11 cellular contexts compared by ENCODE assay signal in the genomic region with DNA sequence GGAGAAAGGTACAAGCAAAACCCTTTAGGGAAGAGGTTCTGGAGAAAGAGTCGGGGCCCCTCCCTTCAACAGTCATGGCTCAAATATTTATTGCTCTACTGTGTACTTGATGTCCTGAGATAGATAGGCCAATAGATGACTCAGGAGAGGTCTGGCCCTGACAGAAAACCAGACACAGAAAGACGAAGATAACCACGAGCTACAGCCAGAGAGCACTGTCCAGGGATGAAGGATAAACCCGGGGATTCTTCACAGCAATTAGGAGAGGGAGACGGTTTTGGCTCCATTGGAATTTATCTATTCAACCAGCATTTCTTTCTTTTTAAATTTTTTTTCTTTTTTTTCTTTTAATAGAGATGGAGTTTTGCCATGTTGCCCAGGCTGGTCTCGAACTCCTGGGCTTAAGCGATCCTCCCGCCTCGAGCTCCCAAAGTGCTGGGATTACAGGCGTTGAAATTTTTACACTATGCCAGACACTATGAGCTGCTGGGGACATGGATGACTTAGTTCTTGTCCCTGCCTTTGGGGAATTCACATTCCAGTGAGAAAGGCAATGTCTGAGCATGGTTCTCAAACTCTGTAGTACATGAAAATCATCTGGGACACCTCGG. TPM values are rescaled to one million over a fixed set of nuclear protein-coding genes. Genes with fewer than 3 reads are reported as not detected.
DNase-seq lines count a peak whose midpoint lies in the region; ATAC-seq and TF ChIP-seq lines count a peak whose summit lies in the region.
"Had no signal": no experiment of that assay in that cellular context is flagged by ENCODE, and none has a peak within 500 bp of the region (broad histone marks: within the 10 kb centered on the region; RNA-seq: fewer than 3 reads in every experiment).

No MANE protein-coding gene starts in this region.

- H4K20me1 ChIP-seq in osteoblast (ENCODE audit: insufficient read depth, low read length), result no peaks in the 10 kb centered on the region

- POLR2A ChIA-PET in naive thymus-derived CD8-positive, alpha-beta T cell (lab: Charles Lee), result interaction anchor here (0.6 to 1.2 kb wide), 2 partner anchors 9 to 28 kb away, joined by 3 read pairs; no protein-coding TSS in a partner anchor

- H3K36me3 ChIP-seq in osteoblast (ENCODE audit: insufficient read depth, low read length), result no peaks in the 10 kb centered on the region

- H3K9me3 Mint-ChIP-seq in naive thymus-derived CD8-positive, alpha-beta T cell, result no peaks in the 10 kb centered on the region
- H3K9me3 Mint-ChIP-seq: T-helper 2 cell treated with Interferon-gamma antibody and Interleukin-4, amounts not matched to agents 5 μg/mL and 100 μg/mL, for 36 hours had no signal

- no peaks in the 10 kb centered on the region for H3K9me3 ChIP-seq in osteoblast (ENCODE audit: low read depth, low read length)

- ATAC-seq in GM21528 (IDR thresholded peaks at IDR 0.05; ENCODE audit: low FRiP score, unreplicated experiment), result no peak
- ATAC-seq in naive thymus-derived CD8-positive, alpha-beta T cell, result no peak

- H3K27ac ChIP-seq in osteoblast (ENCODE audit: low read depth, low read length) (peak overlapping the region; percentile 34), coronary artery (no peak overlapping the region)

- DNase-seq in AG20443 (ENCODE audit: low spot score), result peak; percentile 86
- peak; percentile 45 for DNase-seq in HuH-7.5 (ENCODE audit: low spot score)
- peak; percentile 87 for DNase-seq in choroid plexus epithelial cell (ENCODE audit: low read depth)
- peak; percentile 96 for DNase-seq in osteoblast (ENCODE audit: insufficient read length, low spot score, missing footprints)
- no peak for DNase-seq in foreskin melanocyte
- DNase-seq in naive thymus-derived CD8-positive, alpha-beta T cell, result no peak
- no peak for DNase-seq in coronary artery (ENCODE audit: low spot score)
- DNase-seq: DND-41, NCI-H2029 had no signal

- H3K79me2 ChIP-seq in osteoblast (ENCODE audit: insufficient read depth, low read length), result no peaks in the 10 kb centered on the region

- no peak overlapping the region for H2AFZ ChIP-seq in osteoblast (ENCODE audit: low read length)

- H3K27me3 ChIP-seq in osteoblast (ENCODE audit: insufficient read depth, low read length), result no peaks in the 10 kb centered on the region

- H3K27me3 Mint-ChIP-seq in naive thymus-derived CD8-positive, alpha-beta T cell, result peaks cover 0 to 2% (median 0%) of the 10 kb centered on the region in 5 donors

- peak overlapping the region; percentile 49 for H3K4me2 ChIP-seq in osteoblast (ENCODE audit: insufficient read depth, low read length)

- H3K27ac Mint-ChIP-seq in naive thymus-derived CD8-positive, alpha-beta T cell, result peak overlapping the region in 1 of 10 donors; percentile 39
- H3K27ac Mint-ChIP-seq: T-helper 2 cell treated with Interferon-gamma antibody and Interleukin-4, amounts not matched to agents 5 μg/mL and 100 μg/mL, for 36 hours had no signal

- H3K4me1 Mint-ChIP-seq in naive thymus-derived CD8-positive, alpha-beta T cell, result peaks cover 0 to under 1% (median 0%) of the 10 kb centered on the region in 4 donors

- H3K4me3 Mint-ChIP-seq in naive thymus-derived CD8-positive, alpha-beta T cell, result no peak overlapping the region
- H3K4me3 Mint-ChIP-seq: T-helper 2 cell treated with Interferon-gamma antibody and Interleukin-4, amounts not matched to agents 5 μg/mL and 100 μg/mL, for 36 hours had no signal

- no peak overlapping the region for H3K4me3 ChIP-seq in choroid plexus epithelial cell (ENCODE audit: low read depth, low read length)
- H3K4me3 ChIP-seq in osteoblast (ENCODE audit: insufficient read depth, low read length), result no peak overlapping the region
- H3K4me3 ChIP-seq in coronary artery, result no peak overlapping the region

- no peaks in the 10 kb centered on the region for H3K36me3 Mint-ChIP-seq in naive thymus-derived CD8-positive, alpha-beta T cell

- TF ChIP-seq CTCF in choroid plexus epithelial cell (conservative IDR thresholded peaks at IDR 0.05; ENCODE audit: low read depth, low read length), result peak; percentile 7
- TF ChIP-seq CTCF in osteoblast (IDR thresholded peaks at IDR 0.05; ENCODE audit: extremely low read depth, low read depth, low read length), result no peak
- TF ChIP-seq CTCF in coronary artery (IDR thresholded peaks at IDR 0.05), result no peak

- peaks cover 12% of the 10 kb centered on the region for H3K4me1 ChIP-seq in osteoblast (ENCODE audit: insufficient read depth, low read length)

RNA-seq across cellular contexts. Expression of a gene that starts 4.6 kb away (rescaled TPM):
- not detected in 2 replicates for total RNA-seq in osteoblast
- under 1 TPM in 1 of 2 experiments, not detected in 1; 0.31 TPM for total RNA-seq in naive thymus-derived CD8-positive, alpha-beta T cell
- polyA plus RNA-seq in naive thymus-derived CD8-positive, alpha-beta T cell, result under 1 TPM in 1 of 3 donors, not detected in 2; 0.26 TPM

RNA-seq across cellular contexts. Expression of a gene that starts 5.8 kb away (rescaled TPM):
- total RNA-seq in osteoblast, result 21.8 and 26.1 TPM in 2 replicates
- 10 to 100 TPM; 38.0 to 40.4 TPM for total RNA-seq in naive thymus-derived CD8-positive, alpha-beta T cell
- 10 to 100 TPM; 38.4 to 48.5 (median 39.8) TPM for polyA plus RNA-seq in naive thymus-derived CD8-positive, alpha-beta T cell

RNA-seq across cellular contexts. Expression of a gene that starts 18.0 kb away (rescaled TPM):
- total RNA-seq in osteoblast, result 0.29 and 0.72 TPM in 2 replicates
- total RNA-seq in naive thymus-derived CD8-positive, alpha-beta T cell, result 1 to 10 TPM in 1 of 2 experiments, under 1 TPM in 1; 0.88 to 1.3 TPM
- polyA plus RNA-seq in naive thymus-derived CD8-positive, alpha-beta T cell, result under 1 TPM in 2 of 3 donors, not detected in 1; 0.16 to 0.64 TPM

RNA-seq across cellular contexts. Expression of a gene that starts 32.2 kb away (rescaled TPM):
- 42.1 and 47.0 TPM in 2 replicates for total RNA-seq in osteoblast
- total RNA-seq in naive thymus-derived CD8-positive, alpha-beta T cell, result under 1 TPM; 0.39 to 0.66 TPM
- polyA plus RNA-seq in naive thymus-derived CD8-positive, alpha-beta T cell, result 10 to 100 TPM in 1 of 3 donors, 1 to 10 TPM in 2; 9.5 to 10.0 (median 9.8) TPM

RNA-seq across cellular contexts. Expression of a gene that starts 40.9 kb away (rescaled TPM):
- total RNA-seq in osteoblast, result 18.6 and 19.2 TPM in 2 replicates
- total RNA-seq in naive thymus-derived CD8-positive, alpha-beta T cell, result 10 to 100 TPM; 44.0 to 52.8 TPM
- 10 to 100 TPM; 55.6 to 62.4 (median 59.1) TPM for polyA plus RNA-seq in naive thymus-derived CD8-positive, alpha-beta T cell

Comparison
In these comparisons a context has a peak if more than half of its experiments do, and no peak if none do; other contexts are left out.
1. DNase-seq: peak in AG20443 (single experiment), HuH-7.5 (single experiment), choroid plexus epithelial cell (single experiment) and osteoblast (single experiment); none in foreskin melanocyte (single experiment), naive thymus-derived CD8-positive, alpha-beta T cell (0 of 10) and coronary artery (single experiment).